In the genomic region with DNA sequence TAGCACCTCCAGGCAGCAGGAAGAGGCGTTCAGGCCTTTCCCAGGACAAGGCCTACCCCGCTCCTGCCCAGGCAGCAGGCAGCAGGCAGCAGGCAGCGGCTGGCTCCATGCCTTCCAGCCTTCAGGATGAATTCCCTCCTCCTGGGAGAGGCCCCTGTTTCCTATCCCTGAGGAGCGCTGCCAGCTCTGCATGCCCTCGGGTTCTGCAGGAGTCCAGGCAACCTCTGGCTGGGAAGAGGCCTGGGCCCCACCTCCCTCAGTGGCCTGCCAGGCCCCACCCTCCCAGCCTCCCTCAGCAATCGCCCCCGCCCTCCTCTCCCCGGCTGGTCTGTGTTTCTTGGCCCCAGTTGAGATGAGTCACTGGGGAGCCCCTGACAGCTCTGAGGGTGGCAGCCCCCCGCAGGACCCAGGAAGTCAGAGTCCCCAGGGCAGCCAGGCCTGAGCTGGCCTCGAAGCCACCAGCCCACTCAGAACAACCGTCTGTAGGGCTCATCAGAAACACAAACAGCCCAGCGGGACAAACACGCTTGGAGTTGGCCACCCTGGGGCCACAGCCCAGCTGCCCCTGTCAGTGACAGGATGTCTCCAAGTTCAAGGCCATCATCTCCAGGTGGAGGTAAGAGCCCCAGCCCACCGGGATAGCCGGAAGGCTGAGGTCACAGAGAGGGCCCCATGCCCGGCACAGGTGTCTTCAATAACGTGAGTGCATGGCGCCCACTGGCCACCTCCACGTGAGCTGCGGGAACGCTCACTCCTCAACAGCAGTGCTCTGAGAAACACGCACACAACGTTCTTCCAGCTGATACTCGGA, we compare ENCODE assay signal across 1 cellular context.
TF ChIP-seq lines count a peak whose summit lies in the region.

No MANE protein-coding gene starts in this region.

TF ChIP-seq in HepG2, 621 proteins besides CTCF, POLR2A, EP300 and RAD21 (continues in another document):
- TF ChIP-seq KDM6A (CRISPR knock-in tag; IDR thresholded peaks at IDR 0.05; ENCODE audit: low read depth) (no peak), ETV6 (CRISPR knock-in tag; conservative IDR thresholded peaks at IDR 0.05) (no peak), NPAS2 (CRISPR knock-in tag; IDR thresholded peaks at IDR 0.05; ENCODE audit: borderline replicate concordance) (no peak), ZNF30 (CRISPR knock-in tag; IDR thresholded peaks at IDR 0.05) (no peak), HMGA1 (CRISPR knock-in tag; conservative IDR thresholded peaks at IDR 0.05) (no peak), RXRA (CRISPR knock-in tag; IDR thresholded peaks at IDR 0.05) (peak; percentile 36; the same call in 1 of the 2 replicates), U2AF2 (IDR thresholded peaks at IDR 0.05; ENCODE audit: low read depth, low read length) (no peak), ZNF296 (CRISPR knock-in tag; conservative IDR thresholded peaks at IDR 0.05) (no peak), SRY (CRISPR knock-in tag; IDR thresholded peaks at IDR 0.05) (0 out of 2 replicates have a peak, but pooled peaks have one; percentile 60), ZMAT3 (CRISPR knock-in tag; conservative IDR thresholded peaks at IDR 0.05) (no peak), ZNF121 (CRISPR knock-in tag; IDR thresholded peaks at IDR 0.05) (0 out of 2 replicates have a peak, but pooled peaks have one; percentile 13), HDAC2 (CRISPR knock-in tag; IDR thresholded peaks at IDR 0.05) (no peak), NCOA5 (CRISPR knock-in tag; IDR thresholded peaks at IDR 0.05) (no peak), RFX3 (CRISPR knock-in tag; IDR thresholded peaks at IDR 0.05) (no peak), MTA1 (CRISPR knock-in tag; IDR thresholded peaks at IDR 0.05; ENCODE audit: borderline replicate concordance) (no peak), NFE2L2 (IDR thresholded peaks at IDR 0.05; ENCODE audit: low read length) (no peak), ADNP (CRISPR knock-in tag; IDR thresholded peaks at IDR 0.05) (no peak), NRL (CRISPR knock-in tag; IDR thresholded peaks at IDR 0.05; ENCODE audit: borderline replicate concordance) (no peak; the same call in 1 of the 2 replicates), ASH2L (IDR thresholded peaks at IDR 0.05; ENCODE audit: insufficient read length, low read depth, low read length) (no peak), BCL6 (CRISPR knock-in tag; IDR thresholded peaks at IDR 0.05) (no peak), SRSF4 (IDR thresholded peaks at IDR 0.05; ENCODE audit: low read depth, low read length, poor library complexity, severe bottlenecking) (no peak), REL (CRISPR knock-in tag; conservative IDR thresholded peaks at IDR 0.05) (no peak), MAFK (conservative IDR thresholded peaks at IDR 0.05 in 1 of 2, IDR thresholded peaks at IDR 0.05 in 1 of 2; ENCODE audit: low read length in 2 of 2) (no peak)
- TF ChIP-seq, protein P1, sequence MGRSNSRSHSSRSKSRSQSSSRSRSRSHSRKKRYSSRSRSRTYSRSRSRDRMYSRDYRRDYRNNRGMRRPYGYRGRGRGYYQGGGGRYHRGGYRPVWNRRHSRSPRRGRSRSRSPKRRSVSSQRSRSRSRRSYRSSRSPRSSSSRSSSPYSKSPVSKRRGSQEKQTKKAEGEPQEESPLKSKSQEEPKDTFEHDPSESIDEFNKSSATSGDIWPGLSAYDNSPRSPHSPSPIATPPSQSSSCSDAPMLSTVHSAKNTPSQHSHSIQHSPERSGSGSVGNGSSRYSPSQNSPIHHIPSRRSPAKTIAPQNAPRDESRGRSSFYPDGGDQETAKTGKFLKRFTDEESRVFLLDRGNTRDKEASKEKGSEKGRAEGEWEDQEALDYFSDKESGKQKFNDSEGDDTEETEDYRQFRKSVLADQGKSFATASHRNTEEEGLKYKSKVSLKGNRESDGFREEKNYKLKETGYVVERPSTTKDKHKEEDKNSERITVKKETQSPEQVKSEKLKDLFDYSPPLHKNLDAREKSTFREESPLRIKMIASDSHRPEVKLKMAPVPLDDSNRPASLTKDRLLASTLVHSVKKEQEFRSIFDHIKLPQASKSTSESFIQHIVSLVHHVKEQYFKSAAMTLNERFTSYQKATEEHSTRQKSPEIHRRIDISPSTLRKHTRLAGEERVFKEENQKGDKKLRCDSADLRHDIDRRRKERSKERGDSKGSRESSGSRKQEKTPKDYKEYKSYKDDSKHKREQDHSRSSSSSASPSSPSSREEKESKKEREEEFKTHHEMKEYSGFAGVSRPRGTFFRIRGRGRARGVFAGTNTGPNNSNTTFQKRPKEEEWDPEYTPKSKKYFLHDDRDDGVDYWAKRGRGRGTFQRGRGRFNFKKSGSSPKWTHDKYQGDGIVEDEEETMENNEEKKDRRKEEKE (IDR thresholded peaks at IDR 0.05), result no peak
- TF ChIP-seq, protein P2, sequence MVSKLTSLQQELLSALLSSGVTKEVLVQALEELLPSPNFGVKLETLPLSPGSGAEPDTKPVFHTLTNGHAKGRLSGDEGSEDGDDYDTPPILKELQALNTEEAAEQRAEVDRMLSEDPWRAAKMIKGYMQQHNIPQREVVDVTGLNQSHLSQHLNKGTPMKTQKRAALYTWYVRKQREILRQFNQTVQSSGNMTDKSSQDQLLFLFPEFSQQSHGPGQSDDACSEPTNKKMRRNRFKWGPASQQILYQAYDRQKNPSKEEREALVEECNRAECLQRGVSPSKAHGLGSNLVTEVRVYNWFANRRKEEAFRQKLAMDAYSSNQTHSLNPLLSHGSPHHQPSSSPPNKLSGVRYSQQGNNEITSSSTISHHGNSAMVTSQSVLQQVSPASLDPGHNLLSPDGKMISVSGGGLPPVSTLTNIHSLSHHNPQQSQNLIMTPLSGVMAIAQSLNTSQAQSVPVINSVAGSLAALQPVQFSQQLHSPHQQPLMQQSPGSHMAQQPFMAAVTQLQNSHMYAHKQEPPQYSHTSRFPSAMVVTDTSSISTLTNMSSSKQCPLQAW (CRISPR knock-in tag; IDR thresholded peaks at IDR 0.05), result no peak
- TF ChIP-seq, protein P3, sequence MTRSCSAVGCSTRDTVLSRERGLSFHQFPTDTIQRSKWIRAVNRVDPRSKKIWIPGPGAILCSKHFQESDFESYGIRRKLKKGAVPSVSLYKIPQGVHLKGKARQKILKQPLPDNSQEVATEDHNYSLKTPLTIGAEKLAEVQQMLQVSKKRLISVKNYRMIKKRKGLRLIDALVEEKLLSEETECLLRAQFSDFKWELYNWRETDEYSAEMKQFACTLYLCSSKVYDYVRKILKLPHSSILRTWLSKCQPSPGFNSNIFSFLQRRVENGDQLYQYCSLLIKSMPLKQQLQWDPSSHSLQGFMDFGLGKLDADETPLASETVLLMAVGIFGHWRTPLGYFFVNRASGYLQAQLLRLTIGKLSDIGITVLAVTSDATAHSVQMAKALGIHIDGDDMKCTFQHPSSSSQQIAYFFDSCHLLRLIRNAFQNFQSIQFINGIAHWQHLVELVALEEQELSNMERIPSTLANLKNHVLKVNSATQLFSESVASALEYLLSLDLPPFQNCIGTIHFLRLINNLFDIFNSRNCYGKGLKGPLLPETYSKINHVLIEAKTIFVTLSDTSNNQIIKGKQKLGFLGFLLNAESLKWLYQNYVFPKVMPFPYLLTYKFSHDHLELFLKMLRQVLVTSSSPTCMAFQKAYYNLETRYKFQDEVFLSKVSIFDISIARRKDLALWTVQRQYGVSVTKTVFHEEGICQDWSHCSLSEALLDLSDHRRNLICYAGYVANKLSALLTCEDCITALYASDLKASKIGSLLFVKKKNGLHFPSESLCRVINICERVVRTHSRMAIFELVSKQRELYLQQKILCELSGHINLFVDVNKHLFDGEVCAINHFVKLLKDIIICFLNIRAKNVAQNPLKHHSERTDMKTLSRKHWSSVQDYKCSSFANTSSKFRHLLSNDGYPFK (CRISPR knock-in tag; IDR thresholded peaks at IDR 0.05; ENCODE audit: borderline replicate concordance), result peak; percentile 23; the same call in 1 of the 2 replicates
- TF ChIP-seq, protein P4, sequence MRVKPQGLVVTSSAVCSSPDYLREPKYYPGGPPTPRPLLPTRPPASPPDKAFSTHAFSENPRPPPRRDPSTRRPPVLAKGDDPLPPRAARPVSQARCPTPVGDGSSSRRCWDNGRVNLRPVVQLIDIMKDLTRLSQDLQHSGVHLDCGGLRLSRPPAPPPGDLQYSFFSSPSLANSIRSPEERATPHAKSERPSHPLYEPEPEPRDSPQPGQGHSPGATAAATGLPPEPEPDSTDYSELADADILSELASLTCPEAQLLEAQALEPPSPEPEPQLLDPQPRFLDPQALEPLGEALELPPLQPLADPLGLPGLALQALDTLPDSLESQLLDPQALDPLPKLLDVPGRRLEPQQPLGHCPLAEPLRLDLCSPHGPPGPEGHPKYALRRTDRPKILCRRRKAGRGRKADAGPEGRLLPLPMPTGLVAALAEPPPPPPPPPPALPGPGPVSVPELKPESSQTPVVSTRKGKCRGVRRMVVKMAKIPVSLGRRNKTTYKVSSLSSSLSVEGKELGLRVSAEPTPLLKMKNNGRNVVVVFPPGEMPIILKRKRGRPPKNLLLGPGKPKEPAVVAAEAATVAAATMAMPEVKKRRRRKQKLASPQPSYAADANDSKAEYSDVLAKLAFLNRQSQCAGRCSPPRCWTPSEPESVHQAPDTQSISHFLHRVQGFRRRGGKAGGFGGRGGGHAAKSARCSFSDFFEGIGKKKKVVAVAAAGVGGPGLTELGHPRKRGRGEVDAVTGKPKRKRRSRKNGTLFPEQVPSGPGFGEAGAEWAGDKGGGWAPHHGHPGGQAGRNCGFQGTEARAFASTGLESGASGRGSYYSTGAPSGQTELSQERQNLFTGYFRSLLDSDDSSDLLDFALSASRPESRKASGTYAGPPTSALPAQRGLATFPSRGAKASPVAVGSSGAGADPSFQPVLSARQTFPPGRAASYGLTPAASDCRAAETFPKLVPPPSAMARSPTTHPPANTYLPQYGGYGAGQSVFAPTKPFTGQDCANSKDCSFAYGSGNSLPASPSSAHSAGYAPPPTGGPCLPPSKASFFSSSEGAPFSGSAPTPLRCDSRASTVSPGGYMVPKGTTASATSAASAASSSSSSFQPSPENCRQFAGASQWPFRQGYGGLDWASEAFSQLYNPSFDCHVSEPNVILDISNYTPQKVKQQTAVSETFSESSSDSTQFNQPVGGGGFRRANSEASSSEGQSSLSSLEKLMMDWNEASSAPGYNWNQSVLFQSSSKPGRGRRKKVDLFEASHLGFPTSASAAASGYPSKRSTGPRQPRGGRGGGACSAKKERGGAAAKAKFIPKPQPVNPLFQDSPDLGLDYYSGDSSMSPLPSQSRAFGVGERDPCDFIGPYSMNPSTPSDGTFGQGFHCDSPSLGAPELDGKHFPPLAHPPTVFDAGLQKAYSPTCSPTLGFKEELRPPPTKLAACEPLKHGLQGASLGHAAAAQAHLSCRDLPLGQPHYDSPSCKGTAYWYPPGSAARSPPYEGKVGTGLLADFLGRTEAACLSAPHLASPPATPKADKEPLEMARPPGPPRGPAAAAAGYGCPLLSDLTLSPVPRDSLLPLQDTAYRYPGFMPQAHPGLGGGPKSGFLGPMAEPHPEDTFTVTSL (CRISPR knock-in tag; IDR thresholded peaks at IDR 0.05; ENCODE audit: borderline replicate concordance), result no peak
- TF ChIP-seq, protein P5, sequence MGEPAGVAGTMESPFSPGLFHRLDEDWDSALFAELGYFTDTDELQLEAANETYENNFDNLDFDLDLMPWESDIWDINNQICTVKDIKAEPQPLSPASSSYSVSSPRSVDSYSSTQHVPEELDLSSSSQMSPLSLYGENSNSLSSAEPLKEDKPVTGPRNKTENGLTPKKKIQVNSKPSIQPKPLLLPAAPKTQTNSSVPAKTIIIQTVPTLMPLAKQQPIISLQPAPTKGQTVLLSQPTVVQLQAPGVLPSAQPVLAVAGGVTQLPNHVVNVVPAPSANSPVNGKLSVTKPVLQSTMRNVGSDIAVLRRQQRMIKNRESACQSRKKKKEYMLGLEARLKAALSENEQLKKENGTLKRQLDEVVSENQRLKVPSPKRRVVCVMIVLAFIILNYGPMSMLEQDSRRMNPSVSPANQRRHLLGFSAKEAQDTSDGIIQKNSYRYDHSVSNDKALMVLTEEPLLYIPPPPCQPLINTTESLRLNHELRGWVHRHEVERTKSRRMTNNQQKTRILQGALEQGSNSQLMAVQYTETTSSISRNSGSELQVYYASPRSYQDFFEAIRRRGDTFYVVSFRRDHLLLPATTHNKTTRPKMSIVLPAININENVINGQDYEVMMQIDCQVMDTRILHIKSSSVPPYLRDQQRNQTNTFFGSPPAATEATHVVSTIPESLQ (CRISPR knock-in tag; conservative IDR thresholded peaks at IDR 0.05), result no peak
- TF ChIP-seq, protein P6, sequence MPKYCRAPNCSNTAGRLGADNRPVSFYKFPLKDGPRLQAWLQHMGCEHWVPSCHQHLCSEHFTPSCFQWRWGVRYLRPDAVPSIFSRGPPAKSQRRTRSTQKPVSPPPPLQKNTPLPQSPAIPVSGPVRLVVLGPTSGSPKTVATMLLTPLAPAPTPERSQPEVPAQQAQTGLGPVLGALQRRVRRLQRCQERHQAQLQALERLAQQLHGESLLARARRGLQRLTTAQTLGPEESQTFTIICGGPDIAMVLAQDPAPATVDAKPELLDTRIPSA (CRISPR knock-in tag; IDR thresholded peaks at IDR 0.05; ENCODE audit: borderline replicate concordance), result no peak
- TF ChIP-seq, protein P7, sequence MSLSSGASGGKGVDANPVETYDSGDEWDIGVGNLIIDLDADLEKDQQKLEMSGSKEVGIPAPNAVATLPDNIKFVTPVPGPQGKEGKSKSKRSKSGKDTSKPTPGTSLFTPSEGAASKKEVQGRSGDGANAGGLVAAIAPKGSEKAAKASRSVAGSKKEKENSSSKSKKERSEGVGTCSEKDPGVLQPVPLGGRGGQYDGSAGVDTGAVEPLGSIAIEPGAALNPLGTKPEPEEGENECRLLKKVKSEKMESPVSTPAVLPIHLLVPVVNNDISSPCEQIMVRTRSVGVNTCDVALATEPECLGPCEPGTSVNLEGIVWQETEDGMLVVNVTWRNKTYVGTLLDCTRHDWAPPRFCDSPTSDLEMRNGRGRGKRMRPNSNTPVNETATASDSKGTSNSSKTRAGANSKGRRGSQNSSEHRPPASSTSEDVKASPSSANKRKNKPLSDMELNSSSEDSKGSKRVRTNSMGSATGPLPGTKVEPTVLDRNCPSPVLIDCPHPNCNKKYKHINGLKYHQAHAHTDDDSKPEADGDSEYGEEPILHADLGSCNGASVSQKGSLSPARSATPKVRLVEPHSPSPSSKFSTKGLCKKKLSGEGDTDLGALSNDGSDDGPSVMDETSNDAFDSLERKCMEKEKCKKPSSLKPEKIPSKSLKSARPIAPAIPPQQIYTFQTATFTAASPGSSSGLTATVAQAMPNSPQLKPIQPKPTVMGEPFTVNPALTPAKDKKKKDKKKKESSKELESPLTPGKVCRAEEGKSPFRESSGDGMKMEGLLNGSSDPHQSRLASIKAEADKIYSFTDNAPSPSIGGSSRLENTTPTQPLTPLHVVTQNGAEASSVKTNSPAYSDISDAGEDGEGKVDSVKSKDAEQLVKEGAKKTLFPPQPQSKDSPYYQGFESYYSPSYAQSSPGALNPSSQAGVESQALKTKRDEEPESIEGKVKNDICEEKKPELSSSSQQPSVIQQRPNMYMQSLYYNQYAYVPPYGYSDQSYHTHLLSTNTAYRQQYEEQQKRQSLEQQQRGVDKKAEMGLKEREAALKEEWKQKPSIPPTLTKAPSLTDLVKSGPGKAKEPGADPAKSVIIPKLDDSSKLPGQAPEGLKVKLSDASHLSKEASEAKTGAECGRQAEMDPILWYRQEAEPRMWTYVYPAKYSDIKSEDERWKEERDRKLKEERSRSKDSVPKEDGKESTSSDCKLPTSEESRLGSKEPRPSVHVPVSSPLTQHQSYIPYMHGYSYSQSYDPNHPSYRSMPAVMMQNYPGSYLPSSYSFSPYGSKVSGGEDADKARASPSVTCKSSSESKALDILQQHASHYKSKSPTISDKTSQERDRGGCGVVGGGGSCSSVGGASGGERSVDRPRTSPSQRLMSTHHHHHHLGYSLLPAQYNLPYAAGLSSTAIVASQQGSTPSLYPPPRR (CRISPR knock-in tag; IDR thresholded peaks at IDR 0.05; ENCODE audit: borderline replicate concordance), result no peak
